Comparison of ENCODE assay signal across 1 cellular context in the genomic region with DNA sequence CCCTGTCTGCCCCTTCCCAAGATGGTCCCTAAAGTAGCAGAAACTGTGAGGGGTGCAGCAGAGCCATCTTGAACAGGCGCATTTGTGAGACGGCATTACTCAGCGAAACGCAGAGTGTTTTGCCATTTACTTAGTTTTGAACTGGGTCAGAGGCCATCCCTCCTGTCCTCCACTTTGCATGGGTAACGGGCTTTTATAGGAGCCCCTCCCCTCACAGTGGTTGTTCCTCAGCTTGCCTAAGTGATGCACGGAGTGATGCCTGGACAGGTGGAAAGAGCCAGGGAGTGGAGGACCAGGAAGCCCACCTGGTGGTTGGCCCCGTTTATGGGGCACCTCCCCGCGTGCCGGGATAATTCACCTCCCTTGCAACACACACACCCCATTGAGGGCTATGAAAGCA.
TF ChIP-seq lines count a peak whose summit lies in the region.

No MANE protein-coding gene starts in this region.

TF ChIP-seq in GM23338, 12 proteins besides CTCF, POLR2A, EP300 and RAD21:
- TF ChIP-seq, protein P1, sequence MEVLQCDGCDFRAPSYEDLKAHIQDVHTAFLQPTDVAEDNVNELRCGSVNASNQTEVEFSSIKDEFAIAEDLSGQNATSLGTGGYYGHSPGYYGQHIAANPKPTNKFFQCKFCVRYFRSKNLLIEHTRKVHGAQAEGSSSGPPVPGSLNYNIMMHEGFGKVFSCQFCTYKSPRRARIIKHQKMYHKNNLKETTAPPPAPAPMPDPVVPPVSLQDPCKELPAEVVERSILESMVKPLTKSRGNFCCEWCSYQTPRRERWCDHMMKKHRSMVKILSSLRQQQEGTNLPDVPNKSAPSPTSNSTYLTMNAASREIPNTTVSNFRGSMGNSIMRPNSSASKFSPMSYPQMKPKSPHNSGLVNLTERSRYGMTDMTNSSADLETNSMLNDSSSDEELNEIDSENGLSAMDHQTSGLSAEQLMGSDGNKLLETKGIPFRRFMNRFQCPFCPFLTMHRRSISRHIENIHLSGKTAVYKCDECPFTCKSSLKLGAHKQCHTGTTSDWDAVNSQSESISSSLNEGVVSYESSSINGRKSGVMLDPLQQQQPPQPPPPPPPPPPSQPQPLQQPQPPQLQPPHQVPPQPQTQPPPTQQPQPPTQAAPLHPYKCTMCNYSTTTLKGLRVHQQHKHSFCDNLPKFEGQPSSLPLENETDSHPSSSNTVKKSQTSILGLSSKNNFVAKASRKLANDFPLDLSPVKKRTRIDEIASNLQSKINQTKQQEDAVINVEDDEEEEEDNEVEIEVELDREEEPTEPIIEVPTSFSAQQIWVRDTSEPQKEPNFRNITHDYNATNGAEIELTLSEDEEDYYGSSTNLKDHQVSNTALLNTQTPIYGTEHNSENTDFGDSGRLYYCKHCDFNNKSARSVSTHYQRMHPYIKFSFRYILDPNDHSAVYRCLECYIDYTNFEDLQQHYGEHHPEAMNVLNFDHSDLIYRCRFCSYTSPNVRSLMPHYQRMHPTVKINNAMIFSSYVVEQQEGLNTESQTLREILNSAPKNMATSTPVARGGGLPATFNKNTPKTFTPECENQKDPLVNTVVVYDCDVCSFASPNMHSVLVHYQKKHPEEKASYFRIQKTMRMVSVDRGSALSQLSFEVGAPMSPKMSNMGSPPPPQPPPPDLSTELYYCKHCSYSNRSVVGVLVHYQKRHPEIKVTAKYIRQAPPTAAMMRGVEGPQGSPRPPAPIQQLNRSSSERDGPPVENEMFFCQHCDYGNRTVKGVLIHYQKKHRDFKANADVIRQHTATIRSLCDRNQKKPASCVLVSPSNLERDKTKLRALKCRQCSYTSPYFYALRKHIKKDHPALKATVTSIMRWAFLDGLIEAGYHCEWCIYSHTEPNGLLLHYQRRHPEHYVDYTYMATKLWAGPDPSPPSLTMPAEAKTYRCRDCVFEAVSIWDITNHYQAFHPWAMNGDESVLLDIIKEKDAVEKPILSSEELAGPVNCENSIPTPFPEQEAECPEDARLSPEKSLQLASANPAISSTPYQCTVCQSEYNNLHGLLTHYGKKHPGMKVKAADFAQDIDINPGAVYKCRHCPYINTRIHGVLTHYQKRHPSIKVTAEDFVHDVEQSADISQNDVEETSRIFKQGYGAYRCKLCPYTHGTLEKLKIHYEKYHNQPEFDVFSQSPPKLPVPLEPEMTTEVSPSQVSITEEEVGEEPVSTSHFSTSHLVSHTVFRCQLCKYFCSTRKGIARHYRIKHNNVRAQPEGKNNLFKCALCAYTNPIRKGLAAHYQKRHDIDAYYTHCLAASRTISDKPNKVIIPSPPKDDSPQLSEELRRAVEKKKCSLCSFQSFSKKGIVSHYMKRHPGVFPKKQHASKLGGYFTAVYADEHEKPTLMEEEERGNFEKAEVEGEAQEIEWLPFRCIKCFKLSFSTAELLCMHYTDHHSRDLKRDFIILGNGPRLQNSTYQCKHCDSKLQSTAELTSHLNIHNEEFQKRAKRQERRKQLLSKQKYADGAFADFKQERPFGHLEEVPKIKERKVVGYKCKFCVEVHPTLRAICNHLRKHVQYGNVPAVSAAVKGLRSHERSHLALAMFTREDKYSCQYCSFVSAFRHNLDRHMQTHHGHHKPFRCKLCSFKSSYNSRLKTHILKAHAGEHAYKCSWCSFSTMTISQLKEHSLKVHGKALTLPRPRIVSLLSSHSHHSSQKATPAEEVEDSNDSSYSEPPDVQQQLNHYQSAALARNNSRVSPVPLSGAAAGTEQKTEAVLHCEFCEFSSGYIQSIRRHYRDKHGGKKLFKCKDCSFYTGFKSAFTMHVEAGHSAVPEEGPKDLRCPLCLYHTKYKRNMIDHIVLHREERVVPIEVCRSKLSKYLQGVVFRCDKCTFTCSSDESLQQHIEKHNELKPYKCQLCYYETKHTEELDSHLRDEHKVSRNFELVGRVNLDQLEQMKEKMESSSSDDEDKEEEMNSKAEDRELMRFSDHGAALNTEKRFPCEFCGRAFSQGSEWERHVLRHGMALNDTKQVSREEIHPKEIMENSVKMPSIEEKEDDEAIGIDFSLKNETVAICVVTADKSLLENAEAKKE (CRISPR knock-in tag; IDR thresholded peaks at IDR 0.05), result no peak
- TF ChIP-seq STAT1 (IDR thresholded peaks at IDR 0.05; ENCODE audit: unreplicated experiment) (no peak), CREB1 (CRISPR knock-in tag; IDR thresholded peaks at IDR 0.05; ENCODE audit: low read depth) (no peak), EZH2 (IDR thresholded peaks at IDR 0.05; ENCODE audit: low read depth, unreplicated experiment) (no peak), ZNF331 (CRISPR knock-in tag; IDR thresholded peaks at IDR 0.05; ENCODE audit: low read depth) (no peak), ZNF114 (CRISPR knock-in tag; IDR thresholded peaks at IDR 0.05) (no peak), NANOG (IDR thresholded peaks at IDR 0.05; ENCODE audit: borderline replicate concordance) (no peak), POLR2AphosphoS5 (IDR thresholded peaks at IDR 0.05; ENCODE audit: low read depth) (no peak)
- TF ChIP-seq, protein P2, sequence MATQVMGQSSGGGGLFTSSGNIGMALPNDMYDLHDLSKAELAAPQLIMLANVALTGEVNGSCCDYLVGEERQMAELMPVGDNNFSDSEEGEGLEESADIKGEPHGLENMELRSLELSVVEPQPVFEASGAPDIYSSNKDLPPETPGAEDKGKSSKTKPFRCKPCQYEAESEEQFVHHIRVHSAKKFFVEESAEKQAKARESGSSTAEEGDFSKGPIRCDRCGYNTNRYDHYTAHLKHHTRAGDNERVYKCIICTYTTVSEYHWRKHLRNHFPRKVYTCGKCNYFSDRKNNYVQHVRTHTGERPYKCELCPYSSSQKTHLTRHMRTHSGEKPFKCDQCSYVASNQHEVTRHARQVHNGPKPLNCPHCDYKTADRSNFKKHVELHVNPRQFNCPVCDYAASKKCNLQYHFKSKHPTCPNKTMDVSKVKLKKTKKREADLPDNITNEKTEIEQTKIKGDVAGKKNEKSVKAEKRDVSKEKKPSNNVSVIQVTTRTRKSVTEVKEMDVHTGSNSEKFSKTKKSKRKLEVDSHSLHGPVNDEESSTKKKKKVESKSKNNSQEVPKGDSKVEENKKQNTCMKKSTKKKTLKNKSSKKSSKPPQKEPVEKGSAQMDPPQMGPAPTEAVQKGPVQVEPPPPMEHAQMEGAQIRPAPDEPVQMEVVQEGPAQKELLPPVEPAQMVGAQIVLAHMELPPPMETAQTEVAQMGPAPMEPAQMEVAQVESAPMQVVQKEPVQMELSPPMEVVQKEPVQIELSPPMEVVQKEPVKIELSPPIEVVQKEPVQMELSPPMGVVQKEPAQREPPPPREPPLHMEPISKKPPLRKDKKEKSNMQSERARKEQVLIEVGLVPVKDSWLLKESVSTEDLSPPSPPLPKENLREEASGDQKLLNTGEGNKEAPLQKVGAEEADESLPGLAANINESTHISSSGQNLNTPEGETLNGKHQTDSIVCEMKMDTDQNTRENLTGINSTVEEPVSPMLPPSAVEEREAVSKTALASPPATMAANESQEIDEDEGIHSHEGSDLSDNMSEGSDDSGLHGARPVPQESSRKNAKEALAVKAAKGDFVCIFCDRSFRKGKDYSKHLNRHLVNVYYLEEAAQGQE (IDR thresholded peaks at IDR 0.05; ENCODE audit: unreplicated experiment), result no peak
- TF ChIP-seq, protein P3, sequence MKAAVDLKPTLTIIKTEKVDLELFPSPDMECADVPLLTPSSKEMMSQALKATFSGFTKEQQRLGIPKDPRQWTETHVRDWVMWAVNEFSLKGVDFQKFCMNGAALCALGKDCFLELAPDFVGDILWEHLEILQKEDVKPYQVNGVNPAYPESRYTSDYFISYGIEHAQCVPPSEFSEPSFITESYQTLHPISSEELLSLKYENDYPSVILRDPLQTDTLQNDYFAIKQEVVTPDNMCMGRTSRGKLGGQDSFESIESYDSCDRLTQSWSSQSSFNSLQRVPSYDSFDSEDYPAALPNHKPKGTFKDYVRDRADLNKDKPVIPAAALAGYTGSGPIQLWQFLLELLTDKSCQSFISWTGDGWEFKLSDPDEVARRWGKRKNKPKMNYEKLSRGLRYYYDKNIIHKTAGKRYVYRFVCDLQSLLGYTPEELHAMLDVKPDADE (IDR thresholded peaks at IDR 0.05), result no peak
